16 cellular contexts compared by ENCODE assay signal in the genomic region with DNA sequence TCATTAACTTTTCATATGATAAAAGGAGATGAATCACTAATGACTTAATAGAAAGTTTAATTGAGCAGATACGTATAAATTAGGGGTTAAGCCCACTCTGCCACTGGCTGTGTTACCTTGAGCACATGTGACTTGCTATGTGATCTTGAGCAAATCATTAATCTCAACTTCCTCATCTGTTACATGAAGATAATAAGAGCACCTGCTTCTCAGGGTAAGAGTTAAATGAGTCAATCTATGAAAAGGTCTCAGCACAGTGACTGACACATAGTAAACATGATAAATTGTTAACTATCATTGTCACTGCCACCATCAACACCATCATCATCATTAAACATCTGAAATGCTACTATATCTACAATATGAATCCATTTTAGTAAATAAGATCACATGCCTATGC.
DNase-seq lines count a peak whose midpoint lies in the region; ATAC-seq and TF ChIP-seq lines count a peak whose summit lies in the region.
"Had no signal": no experiment of that assay in that cellular context is flagged by ENCODE, and none has a peak within 500 bp of the region (broad histone marks: within the 10 kb centered on the region; RNA-seq: fewer than 3 reads in every experiment).

No MANE protein-coding gene starts in this region.

- no peaks in the 10 kb centered on the region for H3K36me3 ChIP-seq in GM23338 (ENCODE audit: insufficient read depth)
- H3K36me3 ChIP-seq: heart right ventricle, thyroid gland had no signal

- H3K9me2 ChIP-seq in GM23338 (ENCODE audit: insufficient read depth), result no peaks in the 10 kb centered on the region

- H3F3A ChIP-seq in GM23338 (replicated peaks; ENCODE audit: low read depth), result no peaks in the 10 kb centered on the region

- H3K4me1 ChIP-seq in GM23338 (ENCODE audit: insufficient read depth), result peaks cover 5% of the 10 kb centered on the region; the same call in 1 of the 2 replicates
- H3K4me1 ChIP-seq: thyroid gland had no signal

- peaks cover 6% of the 10 kb centered on the region for H3K4me1 Mint-ChIP-seq in activated naive CD4-positive, alpha-beta T cell treated with anti-CD3 and anti-CD28 coated beads, Interleukin-2, amount 10 ng/mL, durations not matched to agents 7 days and 5 days
- peaks cover 5% of the 10 kb centered on the region; the same call in 2 of the 3 replicates for H3K4me1 Mint-ChIP-seq in GM23338

- ATAC-seq in GM19043 (IDR thresholded peaks at IDR 0.05; ENCODE audit: low read depth, unreplicated experiment) (peak; percentile 100), HG02588 (IDR thresholded peaks at IDR 0.05; ENCODE audit: unreplicated experiment) (peak; percentile 98), HG03280 (IDR thresholded peaks at IDR 0.05; ENCODE audit: unreplicated experiment) (peak; percentile 89), GM23338 (no peak)
- ATAC-seq: A549; activated CD8-positive, alpha-beta T cell treated with anti-CD3 and anti-CD28 coated beads, Interleukin-2, amount 10 ng/mL, durations not matched to agents 7 days and 5 days; heart right ventricle had no signal

- no peaks in the 10 kb centered on the region for H3K27me3 Mint-ChIP-seq in activated naive CD4-positive, alpha-beta T cell treated with anti-CD3 and anti-CD28 coated beads, Interleukin-2, amount 10 ng/mL, durations not matched to agents 7 days and 5 days
- peaks cover 2% of the 10 kb centered on the region for H3K27me3 Mint-ChIP-seq in GM23338 (ENCODE audit: insufficient read depth, low read depth, poor library complexity)
- H3K27me3 Mint-ChIP-seq: memory B cell, progenitor cell of endocrine pancreas had no signal

- no peaks in the 10 kb centered on the region for H3K79me2 ChIP-seq in GM23338 (replicated peaks; ENCODE audit: insufficient read depth)

- no peak overlapping the region for H2AFZ ChIP-seq in GM23338

- no peak overlapping the region for H3K4me3 ChIP-seq in GM23338
- H3K4me3 ChIP-seq: A549, heart right ventricle, SK-N-MC, thyroid gland had no signal

- DNase-seq in activated naive CD4-positive, alpha-beta T cell treated with Interleukin-2 at 50 U/mL for 16 hours, result no peak
- DNase-seq in AG08396 (ENCODE audit: low spot score) (no peak), GM23338 (ENCODE audit: low spot score) (no peak)
- no peak for DNase-seq in activated naive CD4-positive, alpha-beta T cell treated with anti-CD3 and anti-CD28 coated beads, Interleukin-2, amount 10 ng/mL, durations not matched to agents 7 days and 5 days
- DNase-seq: activated CD8-positive, alpha-beta T cell treated with anti-CD3 and anti-CD28 coated beads, Interleukin-2, amount 10 ng/mL, durations not matched to agents 7 days and 5 days; HCEC 1CT; heart right ventricle; thyroid gland had no signal

- no peaks in the 10 kb centered on the region for H3K27me3 ChIP-seq in GM23338 (ENCODE audit: insufficient read depth)
- H3K27me3 ChIP-seq: heart right ventricle, thyroid gland had no signal

- no peaks in the 10 kb centered on the region for H3K9me3 Mint-ChIP-seq in activated naive CD4-positive, alpha-beta T cell treated with anti-CD3 and anti-CD28 coated beads, Interleukin-2, amount 10 ng/mL, durations not matched to agents 7 days and 5 days
- H3K9me3 Mint-ChIP-seq in GM23338, result peaks cover 8% of the 10 kb centered on the region
- H3K9me3 Mint-ChIP-seq: memory B cell had no signal

- H3K27ac Mint-ChIP-seq in activated naive CD4-positive, alpha-beta T cell treated with anti-CD3 and anti-CD28 coated beads, Interleukin-2, amount 10 ng/mL, durations not matched to agents 7 days and 5 days, result no peak overlapping the region
- H3K27ac Mint-ChIP-seq in GM23338, result no peak overlapping the region
- H3K27ac Mint-ChIP-seq: activated CD8-positive, alpha-beta T cell treated with anti-CD3 and anti-CD28 coated beads, Interleukin-2, amount 10 ng/mL, durations not matched to agents 7 days and 5 days; memory B cell; progenitor cell of endocrine pancreas had no signal

- no peaks in the 10 kb centered on the region for H4K20me1 ChIP-seq in GM23338 (replicated peaks; ENCODE audit: insufficient read depth)

- no peaks in the 10 kb centered on the region for H3K36me3 Mint-ChIP-seq in activated naive CD4-positive, alpha-beta T cell treated with anti-CD3 and anti-CD28 coated beads, Interleukin-2, amount 10 ng/mL, durations not matched to agents 7 days and 5 days
- H3K36me3 Mint-ChIP-seq in GM23338 (ENCODE audit: low read depth), result peaks cover 8% of the 10 kb centered on the region; the same call in 2 of the 3 replicates

- no peak overlapping the region for H3K4me2 ChIP-seq in GM23338
- H3K4me2 ChIP-seq: A549 had no signal

- TF ChIP-seq CTCF in 22Rv1 (IDR thresholded peaks at IDR 0.05) (no peak), GM23338 (conservative IDR thresholded peaks at IDR 0.05; ENCODE audit: low read depth in 2 of 2) (no peak)

- H3K27ac ChIP-seq in 22Rv1 (peak overlapping the region; percentile 36), GM23338 (ENCODE audit: low read depth) (no peak overlapping the region)
- H3K27ac ChIP-seq: A549, heart right ventricle, SK-N-MC, thyroid gland had no signal

- no peak overlapping the region for H3K4me3 Mint-ChIP-seq in activated naive CD4-positive, alpha-beta T cell treated with anti-CD3 and anti-CD28 coated beads, Interleukin-2, amount 10 ng/mL, durations not matched to agents 7 days and 5 days
- no peak overlapping the region for H3K4me3 Mint-ChIP-seq in GM23338
- H3K4me3 Mint-ChIP-seq: activated CD8-positive, alpha-beta T cell treated with anti-CD3 and anti-CD28 coated beads, Interleukin-2, amount 10 ng/mL, durations not matched to agents 7 days and 5 days; memory B cell had no signal

- CTCF ChIA-PET in activated naive CD4-positive, alpha-beta T cell treated with anti-CD3 and anti-CD28 coated beads, Interleukin-2, amount 10 ng/mL, durations not matched to agents 7 days and 5 days (lab: Charles Lee), result no interaction called here

TF ChIP-seq in GM23338, 12 proteins besides CTCF, POLR2A, EP300 and RAD21:
- TF ChIP-seq STAT1 (IDR thresholded peaks at IDR 0.05; ENCODE audit: unreplicated experiment) (no peak), ZNF114 (CRISPR knock-in tag; IDR thresholded peaks at IDR 0.05) (no peak), POLR2AphosphoS5 (IDR thresholded peaks at IDR 0.05; ENCODE audit: low read depth) (no peak), CREB1 (CRISPR knock-in tag; IDR thresholded peaks at IDR 0.05; ENCODE audit: low read depth) (no peak), EZH2phosphoT487 (IDR thresholded peaks at IDR 0.05; ENCODE audit: unreplicated experiment) (no peak), ZNF331 (CRISPR knock-in tag; IDR thresholded peaks at IDR 0.05; ENCODE audit: low read depth) (no peak), JUNB (IDR thresholded peaks at IDR 0.05; ENCODE audit: unreplicated experiment) (no peak), NANOG (IDR thresholded peaks at IDR 0.05; ENCODE audit: borderline replicate concordance) (no peak), EZH2 (IDR thresholded peaks at IDR 0.05; ENCODE audit: low read depth, unreplicated experiment) (no peak)
- TF ChIP-seq, protein P1, sequence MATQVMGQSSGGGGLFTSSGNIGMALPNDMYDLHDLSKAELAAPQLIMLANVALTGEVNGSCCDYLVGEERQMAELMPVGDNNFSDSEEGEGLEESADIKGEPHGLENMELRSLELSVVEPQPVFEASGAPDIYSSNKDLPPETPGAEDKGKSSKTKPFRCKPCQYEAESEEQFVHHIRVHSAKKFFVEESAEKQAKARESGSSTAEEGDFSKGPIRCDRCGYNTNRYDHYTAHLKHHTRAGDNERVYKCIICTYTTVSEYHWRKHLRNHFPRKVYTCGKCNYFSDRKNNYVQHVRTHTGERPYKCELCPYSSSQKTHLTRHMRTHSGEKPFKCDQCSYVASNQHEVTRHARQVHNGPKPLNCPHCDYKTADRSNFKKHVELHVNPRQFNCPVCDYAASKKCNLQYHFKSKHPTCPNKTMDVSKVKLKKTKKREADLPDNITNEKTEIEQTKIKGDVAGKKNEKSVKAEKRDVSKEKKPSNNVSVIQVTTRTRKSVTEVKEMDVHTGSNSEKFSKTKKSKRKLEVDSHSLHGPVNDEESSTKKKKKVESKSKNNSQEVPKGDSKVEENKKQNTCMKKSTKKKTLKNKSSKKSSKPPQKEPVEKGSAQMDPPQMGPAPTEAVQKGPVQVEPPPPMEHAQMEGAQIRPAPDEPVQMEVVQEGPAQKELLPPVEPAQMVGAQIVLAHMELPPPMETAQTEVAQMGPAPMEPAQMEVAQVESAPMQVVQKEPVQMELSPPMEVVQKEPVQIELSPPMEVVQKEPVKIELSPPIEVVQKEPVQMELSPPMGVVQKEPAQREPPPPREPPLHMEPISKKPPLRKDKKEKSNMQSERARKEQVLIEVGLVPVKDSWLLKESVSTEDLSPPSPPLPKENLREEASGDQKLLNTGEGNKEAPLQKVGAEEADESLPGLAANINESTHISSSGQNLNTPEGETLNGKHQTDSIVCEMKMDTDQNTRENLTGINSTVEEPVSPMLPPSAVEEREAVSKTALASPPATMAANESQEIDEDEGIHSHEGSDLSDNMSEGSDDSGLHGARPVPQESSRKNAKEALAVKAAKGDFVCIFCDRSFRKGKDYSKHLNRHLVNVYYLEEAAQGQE (IDR thresholded peaks at IDR 0.05; ENCODE audit: unreplicated experiment), result no peak
- TF ChIP-seq, protein P2, sequence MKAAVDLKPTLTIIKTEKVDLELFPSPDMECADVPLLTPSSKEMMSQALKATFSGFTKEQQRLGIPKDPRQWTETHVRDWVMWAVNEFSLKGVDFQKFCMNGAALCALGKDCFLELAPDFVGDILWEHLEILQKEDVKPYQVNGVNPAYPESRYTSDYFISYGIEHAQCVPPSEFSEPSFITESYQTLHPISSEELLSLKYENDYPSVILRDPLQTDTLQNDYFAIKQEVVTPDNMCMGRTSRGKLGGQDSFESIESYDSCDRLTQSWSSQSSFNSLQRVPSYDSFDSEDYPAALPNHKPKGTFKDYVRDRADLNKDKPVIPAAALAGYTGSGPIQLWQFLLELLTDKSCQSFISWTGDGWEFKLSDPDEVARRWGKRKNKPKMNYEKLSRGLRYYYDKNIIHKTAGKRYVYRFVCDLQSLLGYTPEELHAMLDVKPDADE (IDR thresholded peaks at IDR 0.05), result no peak
